ENCODE assay signal across 23 cellular contexts in genomic region chr12:28517101-28517500, GRCh38.
"Had no signal": no experiment of that assay in that cellular context is flagged by ENCODE, and none has a peak within 500 bp of the region (broad histone marks: within the 10 kb centered on the region; RNA-seq: fewer than 3 reads in every experiment).

No MANE protein-coding gene starts in this region.

- H3K27me3 ChIP-seq: adrenal gland, ascending aorta, dorsolateral prefrontal cortex, esophagus muscularis mucosa, heart right ventricle, uterus had no signal

- H3K9ac ChIP-seq: parathyroid adenoma had no signal

- H3K27ac ChIP-seq: adrenal gland, ascending aorta, dorsolateral prefrontal cortex, esophagus muscularis mucosa, heart right ventricle, parathyroid adenoma, uterus had no signal

- H3K4me3 Mint-ChIP-seq: effector memory CD8-positive, alpha-beta T cell had no signal

- DNase-seq: activated CD4-positive, alpha-beta T cell treated with anti-CD3 and anti-CD28 coated beads for 1 hour; activated T-cell treated with anti-CD3 and anti-CD28 coated beads, Interleukin-2, amount 50 U/mL, for 1 hour; adrenal gland; central memory CD4-positive, alpha-beta T cell; dorsolateral prefrontal cortex; effector memory CD8-positive, alpha-beta T cell; foreskin fibroblast; heart right ventricle; islet precursor cell; left cardiac atrium; mesenchymal stem cell; mucosa of descending colon; nucleus accumbens; right cardiac atrium; stimulated activated CD4-positive, alpha-beta T cell treated with anti-CD3 and anti-CD28 coated beads, Interleukin-12 subunit alpha, Interleukin-12 subunit beta, amount 100 ng/mL, for 4 hours; stimulated activated CD4-positive, alpha-beta T cell treated with anti-CD3 and anti-CD28 coated beads, Interleukin-4, amount 100 ng/mL, for 4 hours; stimulated activated naive CD8-positive, alpha-beta T cell treated with anti-CD3 and anti-CD28 coated beads, Interleukin-15, Interleukin-2, amounts not matched to agents 100 U/mL and 50 U/mL, for 24 hours; trophoblast cell; uterus had no signal

- ATAC-seq: activated naive CD4-positive, alpha-beta T cell treated with anti-CD3 and anti-CD28 coated beads, Interleukin-2, amount 50 U/mL, for 72 hours; effector memory CD8-positive, alpha-beta T cell; heart right ventricle; left cardiac atrium; mucosa of descending colon; right cardiac atrium; stimulated activated naive CD8-positive, alpha-beta T cell treated with anti-CD3 and anti-CD28 coated beads, Interleukin-15, Interleukin-2, amounts not matched to agents 100 U/mL and 50 U/mL, for 24 hours had no signal

- H3K36me3 ChIP-seq: adrenal gland, ascending aorta, esophagus muscularis mucosa, heart right ventricle, uterus had no signal

- H2AFZ ChIP-seq: parathyroid adenoma had no signal

- H3K4me3 ChIP-seq: adrenal gland, ascending aorta, dorsolateral prefrontal cortex, esophagus muscularis mucosa, heart right ventricle, mucosa of descending colon, uterus had no signal

- H3K9me3 ChIP-seq: adrenal gland, esophagus muscularis mucosa, mucosa of descending colon had no signal

- H3K27me3 Mint-ChIP-seq: effector memory CD8-positive, alpha-beta T cell had no signal

- H3K4me1 ChIP-seq: adrenal gland, ascending aorta, heart right ventricle, parathyroid adenoma, uterus had no signal

- H3K79me2 ChIP-seq: parathyroid adenoma had no signal

- H3K27ac Mint-ChIP-seq: activated naive CD4-positive, alpha-beta T cell treated with anti-CD3 and anti-CD28 coated beads, Interleukin-2, amount 50 U/mL, for 72 hours had no signal
